Comparison of ENCODE assay signal across 17 cellular contexts in genomic region chr14:66231823-66232222, GRCh38.
DNase-seq lines count a peak whose midpoint lies in the region; ATAC-seq and TF ChIP-seq lines count a peak whose summit lies in the region.
"Had no signal": no experiment of that assay in that cellular context is flagged by ENCODE, and none has a peak within 500 bp of the region (broad histone marks: within the 10 kb centered on the region; RNA-seq: fewer than 3 reads in every experiment).

No MANE protein-coding gene starts in this region.

- DNase-seq in SK-N-SH (peak; percentile 35), endothelial cell (ENCODE audit: low spot score) (peak; percentile 10), chondrocyte (ENCODE audit: low spot score) (no peak), RPMI8226 (no peak), DMS153 (lab: John Stamatoyannopoulos, UW) (no peak)
- DNase-seq: CD4-positive, alpha-beta T cell; COR-L47; DMS79 treated with DMSO at 0.1 percent for 48 hours; HFFc6; NCI-H1694; NCI-H2081 treated with DMSO at 0.1 percent for 48 hours; NCI-H748 treated with DMSO at 0.1 percent for 48 hours had no signal

- H4K20me1 ChIP-seq in SK-N-SH (ENCODE audit: insufficient read depth), result no peaks in the 10 kb centered on the region

- peak overlapping the region; percentile 81 for H3K4me3 Mint-ChIP-seq in endothelial cell (ENCODE audit: unreplicated experiment)
- H3K4me3 Mint-ChIP-seq in chondrocyte (ENCODE audit: unreplicated experiment), result no peak overlapping the region
- H3K4me3 Mint-ChIP-seq: CD4-positive, alpha-beta T cell; HFFc6 had no signal

- no peak for TF ChIP-seq RAD21 in SK-N-SH (IDR thresholded peaks at IDR 0.05; ENCODE audit: low read length)

- no peaks in the 10 kb centered on the region for H3K27me3 ChIP-seq in SK-N-SH (ENCODE audit: insufficient read depth)

- H3F3A ChIP-seq in SK-N-SH (replicated peaks; ENCODE audit: insufficient read depth), result no peaks in the 10 kb centered on the region

- H3K9me2 ChIP-seq in SK-N-SH, result no peaks in the 10 kb centered on the region

- H3K9ac ChIP-seq in SK-N-SH, result no peak overlapping the region

- no peak overlapping the region for H3K4me3 ChIP-seq in SK-N-SH (ENCODE audit: low read depth in 2 of 2, low read length in 1 of 2)

- TF ChIP-seq CTCF in SK-N-SH (IDR thresholded peaks at IDR 0.05), result no peak
- no peak for TF ChIP-seq CTCF in endothelial cell (IDR thresholded peaks at IDR 0.05; ENCODE audit: unreplicated experiment)
- TF ChIP-seq CTCF in chondrocyte (IDR thresholded peaks at IDR 0.05), result no peak

- H3K27ac ChIP-seq in SK-N-SH (ENCODE audit: low read depth in 2 of 2, low read length in 1 of 2), result peak overlapping the region in 1 of 2 experiments; percentile 53; a peak in 2 of 4 replicates

- H3K36me3 Mint-ChIP-seq in endothelial cell (ENCODE audit: low read depth, unreplicated experiment) (peaks cover 33% of the 10 kb centered on the region), chondrocyte (ENCODE audit: low read depth) (no peaks in the 10 kb centered on the region)

- no peak for ATAC-seq in SK-N-SH treated with all-trans-retinoic acid at 6 μM for 48 hours
- ATAC-seq in GM19351 (IDR thresholded peaks at IDR 0.05; ENCODE audit: unreplicated experiment), result peak; percentile 75
- no peak for ATAC-seq in HG03139 (IDR thresholded peaks at IDR 0.05; ENCODE audit: unreplicated experiment)

- H3K4me1 ChIP-seq in SK-N-SH (ENCODE audit: control insufficient read depth in 1 of 2, insufficient read depth in 2 of 2, low read depth in 1 of 2, low read length in 1 of 2), result peaks cover 0 to 28% of the 10 kb centered on the region in 2 experiments; a peak in 2 of 4 replicates

- H3K27ac Mint-ChIP-seq in endothelial cell (ENCODE audit: unreplicated experiment), result peak overlapping the region; percentile 64
- H3K27ac Mint-ChIP-seq in chondrocyte (ENCODE audit: unreplicated experiment), result no peak overlapping the region
- H3K27ac Mint-ChIP-seq: B cell; CD4-positive, alpha-beta T cell; HFFc6; IgD-negative memory B cell had no signal

- CTCF ChIA-PET in SK-N-SH (lab: Yijun Ruan, JAX), result interaction anchor here (1.5 kb wide), 1 partner anchor 272 kb away, joined by 3 read pairs; no protein-coding TSS in a partner anchor

- peaks cover 57% of the 10 kb centered on the region for H3K4me1 Mint-ChIP-seq in endothelial cell (ENCODE audit: unreplicated experiment)
- H3K4me1 Mint-ChIP-seq in chondrocyte (ENCODE audit: low read depth), result no peaks in the 10 kb centered on the region

- peaks cover 5% of the 10 kb centered on the region for H3K9me3 Mint-ChIP-seq in endothelial cell (ENCODE audit: unreplicated experiment)
- peaks cover 20% of the 10 kb centered on the region for H3K9me3 Mint-ChIP-seq in chondrocyte (ENCODE audit: low read depth)

- POLR2A ChIA-PET in SK-N-SH (lab: Yijun Ruan, JAX), result no interaction called here

- 7% methylated on average over 4 of the region's 4 CpGs for WGBS in SK-N-SH (ENCODE audit: low lambda C conversion rate)

- H3K27me3 Mint-ChIP-seq in endothelial cell (ENCODE audit: unreplicated experiment) (peaks cover 6% of the 10 kb centered on the region), chondrocyte (ENCODE audit: low read depth) (no peaks in the 10 kb centered on the region)

- no peak for TF ChIP-seq EP300 in SK-N-SH (IDR thresholded peaks at IDR 0.05; ENCODE audit: borderline replicate concordance in 1 of 2, low read depth in 1 of 2, low read length in 1 of 2)

- H3K36me3 ChIP-seq in SK-N-SH (replicated peaks in 1 of 2; ENCODE audit: control insufficient read depth in 1 of 2, insufficient read depth in 2 of 2, low read length in 1 of 2), result no peaks in the 10 kb centered on the region

- no peak overlapping the region for H3K4me2 ChIP-seq in SK-N-SH

- no peaks in the 10 kb centered on the region for H3K79me2 ChIP-seq in SK-N-SH (ENCODE audit: insufficient read depth)

- H2AFZ ChIP-seq in SK-N-SH (ENCODE audit: low read depth), result no peak overlapping the region

- H3K9me3 ChIP-seq in SK-N-SH, result no peaks in the 10 kb centered on the region

TF ChIP-seq in SK-N-SH, 30 proteins besides CTCF, POLR2A, EP300 and RAD21:
- TF ChIP-seq FOSL2 (IDR thresholded peaks at IDR 0.05; ENCODE audit: borderline replicate concordance, low read depth), result no peak
- 0 out of 2 replicates have a peak, but pooled peaks have one; percentile 40 for TF ChIP-seq RCOR1 (IDR thresholded peaks at IDR 0.05; ENCODE audit: low read length)
- peak; percentile 43 for TF ChIP-seq CHD2 (IDR thresholded peaks at IDR 0.05; ENCODE audit: low read length, partially characterized antibody)
- no peak for TF ChIP-seq MXI1 (IDR thresholded peaks at IDR 0.05; ENCODE audit: low read depth, low read length)
- TF ChIP-seq FOXJ3 (CRISPR knock-in tag; IDR thresholded peaks at IDR 0.05), result no peak
- TF ChIP-seq, protein P1, sequence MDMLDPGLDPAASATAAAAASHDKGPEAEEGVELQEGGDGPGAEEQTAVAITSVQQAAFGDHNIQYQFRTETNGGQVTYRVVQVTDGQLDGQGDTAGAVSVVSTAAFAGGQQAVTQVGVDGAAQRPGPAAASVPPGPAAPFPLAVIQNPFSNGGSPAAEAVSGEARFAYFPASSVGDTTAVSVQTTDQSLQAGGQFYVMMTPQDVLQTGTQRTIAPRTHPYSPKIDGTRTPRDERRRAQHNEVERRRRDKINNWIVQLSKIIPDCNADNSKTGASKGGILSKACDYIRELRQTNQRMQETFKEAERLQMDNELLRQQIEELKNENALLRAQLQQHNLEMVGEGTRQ (IDR thresholded peaks at IDR 0.05; ENCODE audit: borderline replicate concordance, low read depth, low read length), result peak; percentile 30; the same call in 1 of the 2 replicates

TF ChIP-seq in SK-N-SH treated with all-trans-retinoic acid at 6 μM for 48 hours, 23 proteins besides CTCF, POLR2A, EP300 and RAD21 (continues in another document):
- TF ChIP-seq ISL1 (CRISPR knock-in tag; IDR thresholded peaks at IDR 0.05) (no peak), ZFP30 (CRISPR knock-in tag; IDR thresholded peaks at IDR 0.05) (no peak), PATZ1 (CRISPR knock-in tag; IDR thresholded peaks at IDR 0.05; ENCODE audit: borderline replicate concordance) (no peak), BACH2 (CRISPR knock-in tag; IDR thresholded peaks at IDR 0.05; ENCODE audit: borderline replicate concordance) (no peak), ZNF8 (CRISPR knock-in tag; IDR thresholded peaks at IDR 0.05) (no peak), TOX (CRISPR knock-in tag; IDR thresholded peaks at IDR 0.05; ENCODE audit: borderline replicate concordance) (no peak), GLIS3 (CRISPR knock-in tag; IDR thresholded peaks at IDR 0.05) (no peak)
- TF ChIP-seq, protein P2, sequence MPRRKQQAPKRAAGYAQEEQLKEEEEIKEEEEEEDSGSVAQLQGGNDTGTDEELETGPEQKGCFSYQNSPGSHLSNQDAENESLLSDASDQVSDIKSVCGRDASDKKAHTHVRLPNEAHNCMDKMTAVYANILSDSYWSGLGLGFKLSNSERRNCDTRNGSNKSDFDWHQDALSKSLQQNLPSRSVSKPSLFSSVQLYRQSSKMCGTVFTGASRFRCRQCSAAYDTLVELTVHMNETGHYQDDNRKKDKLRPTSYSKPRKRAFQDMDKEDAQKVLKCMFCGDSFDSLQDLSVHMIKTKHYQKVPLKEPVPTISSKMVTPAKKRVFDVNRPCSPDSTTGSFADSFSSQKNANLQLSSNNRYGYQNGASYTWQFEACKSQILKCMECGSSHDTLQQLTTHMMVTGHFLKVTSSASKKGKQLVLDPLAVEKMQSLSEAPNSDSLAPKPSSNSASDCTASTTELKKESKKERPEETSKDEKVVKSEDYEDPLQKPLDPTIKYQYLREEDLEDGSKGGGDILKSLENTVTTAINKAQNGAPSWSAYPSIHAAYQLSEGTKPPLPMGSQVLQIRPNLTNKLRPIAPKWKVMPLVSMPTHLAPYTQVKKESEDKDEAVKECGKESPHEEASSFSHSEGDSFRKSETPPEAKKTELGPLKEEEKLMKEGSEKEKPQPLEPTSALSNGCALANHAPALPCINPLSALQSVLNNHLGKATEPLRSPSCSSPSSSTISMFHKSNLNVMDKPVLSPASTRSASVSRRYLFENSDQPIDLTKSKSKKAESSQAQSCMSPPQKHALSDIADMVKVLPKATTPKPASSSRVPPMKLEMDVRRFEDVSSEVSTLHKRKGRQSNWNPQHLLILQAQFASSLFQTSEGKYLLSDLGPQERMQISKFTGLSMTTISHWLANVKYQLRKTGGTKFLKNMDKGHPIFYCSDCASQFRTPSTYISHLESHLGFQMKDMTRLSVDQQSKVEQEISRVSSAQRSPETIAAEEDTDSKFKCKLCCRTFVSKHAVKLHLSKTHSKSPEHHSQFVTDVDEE (CRISPR knock-in tag; IDR thresholded peaks at IDR 0.05), result no peak
- TF ChIP-seq, protein P3, sequence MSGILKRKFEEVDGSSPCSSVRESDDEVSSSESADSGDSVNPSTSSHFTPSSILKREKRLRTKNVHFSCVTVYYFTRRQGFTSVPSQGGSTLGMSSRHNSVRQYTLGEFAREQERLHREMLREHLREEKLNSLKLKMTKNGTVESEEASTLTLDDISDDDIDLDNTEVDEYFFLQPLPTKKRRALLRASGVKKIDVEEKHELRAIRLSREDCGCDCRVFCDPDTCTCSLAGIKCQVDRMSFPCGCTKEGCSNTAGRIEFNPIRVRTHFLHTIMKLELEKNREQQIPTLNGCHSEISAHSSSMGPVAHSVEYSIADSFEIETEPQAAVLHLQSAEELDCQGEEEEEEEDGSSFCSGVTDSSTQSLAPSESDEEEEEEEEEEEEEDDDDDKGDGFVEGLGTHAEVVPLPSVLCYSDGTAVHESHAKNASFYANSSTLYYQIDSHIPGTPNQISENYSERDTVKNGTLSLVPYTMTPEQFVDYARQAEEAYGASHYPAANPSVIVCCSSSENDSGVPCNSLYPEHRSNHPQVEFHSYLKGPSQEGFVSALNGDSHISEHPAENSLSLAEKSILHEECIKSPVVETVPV (CRISPR knock-in tag; IDR thresholded peaks at IDR 0.05), result no peak

Comparison
In these comparisons a context has a peak if more than half of its experiments do, and no peak if none do; other contexts are left out.
1. DNase-seq: peak in SK-N-SH (single experiment) and endothelial cell (single experiment); none in chondrocyte (single experiment), RPMI8226 (single experiment) and DMS153 (single experiment).